In genomic region chr6:156674197-156674596, GRCh38 we compare ENCODE assay signal across 20 cellular contexts.
DNase-seq lines count a peak whose midpoint lies in the region; ATAC-seq, FAIRE-seq and TF ChIP-seq lines count a peak whose summit lies in the region.
"Had no signal": no experiment of that assay in that cellular context is flagged by ENCODE, and none has a peak within 500 bp of the region (broad histone marks: within the 10 kb centered on the region; RNA-seq: fewer than 3 reads in every experiment).

No MANE protein-coding gene starts in this region.

- peaks cover 0 to 7% (median 6%) of the 10 kb centered on the region in 3 donors for H3K9me3 ChIP-seq in tibial artery
- H3K9me3 ChIP-seq: HAP-1 had no signal

- FAIRE-seq in A204.1 (lab: Jason Lieb, UNC) (peak; percentile 19), GM12891 (lab: Jason Lieb, UNC) (peak; percentile 72)
- FAIRE-seq: G401.6 had no signal

- no peak for TF ChIP-seq CTCF in activated B cell treated with CpG ODN at 0.5 μM for 24 hours (IDR thresholded peaks at IDR 0.05)
- no peak for TF ChIP-seq CTCF in tibial artery (IDR thresholded peaks at IDR 0.05)

- H3K27ac ChIP-seq in tibial artery: no peak overlapping the region
- H3K27ac ChIP-seq: BLaER1, C4-2B had no signal

- CTCF ChIA-PET in activated B cell treated with CpG ODN at 0.5 μM for 24 hours (lab: Charles Lee): no interaction called here

- DNase-seq in GM12891 (ENCODE audit: insufficient read length, low spot score) (no peak), activated B cell treated with CpG ODN at 0.5 μM for 24 hours (no peak), memory B cell (ENCODE audit: low spot score in 2 of 2) (no peak), NCI-H2107 (lab: John Stamatoyannopoulos, UW) (no peak), tibial artery (no peak)
- DNase-seq: 8988T; Caco-2; CD4-positive, CD25-positive, alpha-beta regulatory T cell; CD8-positive, alpha-beta T cell; DMS153; DND-41; HFFc6 had no signal

- no peaks in the 10 kb centered on the region for H3K4me1 ChIP-seq in tibial artery
- H3K4me1 ChIP-seq: BLaER1, Caco-2, HAP-1 had no signal

- ATAC-seq in activated B cell treated with CpG ODN at 0.5 μM for 24 hours (ENCODE audit: low read depth) (no peak), memory B cell (ENCODE audit: low read depth) (peak; percentile 32), HG03342 (IDR thresholded peaks at IDR 0.05; ENCODE audit: unreplicated experiment) (no peak), HG02938 (IDR thresholded peaks at IDR 0.05; ENCODE audit: unreplicated experiment) (no peak)
- ATAC-seq: CD8-positive, alpha-beta T cell; GM23338 had no signal

- TF ChIP-seq POLR2A in GM12891 (IDR thresholded peaks at IDR 0.05; ENCODE audit: low read depth, low read length): no peak

- H3K27ac Mint-ChIP-seq in activated B cell treated with CpG ODN at 0.5 μM for 24 hours: peak overlapping the region; percentile 54
- no peak overlapping the region for H3K27ac Mint-ChIP-seq in memory B cell
- H3K27ac Mint-ChIP-seq: CD8-positive, alpha-beta T cell; GM23338; HFFc6 had no signal

- H3K36me3 ChIP-seq in tibial artery: no peaks in the 10 kb centered on the region
- H3K36me3 ChIP-seq: BLaER1, HAP-1 had no signal

- peaks cover 17% of the 10 kb centered on the region for H3K9me3 Mint-ChIP-seq in activated B cell treated with CpG ODN at 0.5 μM for 24 hours
- H3K9me3 Mint-ChIP-seq in memory B cell: peaks cover 17% of the 10 kb centered on the region

- peaks cover 27% of the 10 kb centered on the region for H3K4me1 Mint-ChIP-seq in activated B cell treated with CpG ODN at 0.5 μM for 24 hours
- peaks cover 16% of the 10 kb centered on the region for H3K4me1 Mint-ChIP-seq in memory B cell
- H3K4me1 Mint-ChIP-seq: GM23338 had no signal

- H3K4me3 Mint-ChIP-seq in activated B cell treated with CpG ODN at 0.5 μM for 24 hours: peak overlapping the region; percentile 8
- H3K4me3 Mint-ChIP-seq in memory B cell: no peak overlapping the region
- H3K4me3 Mint-ChIP-seq: CD4-positive, CD25-positive, alpha-beta regulatory T cell; CD8-positive, alpha-beta T cell; GM23338; HFFc6 had no signal

- H3K4me3 ChIP-seq in tibial artery: no peak overlapping the region
- H3K4me3 ChIP-seq: BLaER1, GM23338, HAP-1 had no signal

- no peaks in the 10 kb centered on the region for H3K27me3 ChIP-seq in tibial artery
- H3K27me3 ChIP-seq: BLaER1 had no signal

- H3K36me3 Mint-ChIP-seq in activated B cell treated with CpG ODN at 0.5 μM for 24 hours (ENCODE audit: low read depth): peaks cover 4% of the 10 kb centered on the region
- H3K36me3 Mint-ChIP-seq in memory B cell: peaks cover 8% of the 10 kb centered on the region
- H3K36me3 Mint-ChIP-seq: CD4-positive, CD25-positive, alpha-beta regulatory T cell; CD8-positive, alpha-beta T cell had no signal

- H3K27me3 Mint-ChIP-seq in activated B cell treated with CpG ODN at 0.5 μM for 24 hours (no peaks in the 10 kb centered on the region), memory B cell (no peaks in the 10 kb centered on the region)

- POLR2A ChIA-PET in activated B cell treated with CpG ODN at 0.5 μM for 24 hours (lab: Charles Lee): interaction anchor here (0.9 kb wide), 1 partner anchor 12 kb away, joined by 4 read pairs; no protein-coding TSS in a partner anchor

- intact Hi-C loops in activated B cell treated with CpG ODN at 0.5 μM for 24 hours (cut with micrococcal nuclease): no loop called here
- intact Hi-C loops in tibial artery (cut with DNase I; ENCODE audit: low total_unique reads): no loop called here

TF ChIP-seq in GM12891, 5 proteins besides CTCF, POLR2A, EP300 and RAD21:
- TF ChIP-seq SPI1 (IDR thresholded peaks at IDR 0.05; ENCODE audit: low read depth, low read length): peak; percentile 23; the same call in 1 of the 2 replicates
- no peak for TF ChIP-seq POU2F2 (IDR thresholded peaks at IDR 0.05; ENCODE audit: low read depth, low read length)
- TF ChIP-seq TAF1 (IDR thresholded peaks at IDR 0.05; ENCODE audit: low read depth, low read length): no peak
- TF ChIP-seq POLR2AphosphoS5 (IDR thresholded peaks at IDR 0.05; ENCODE audit: low read depth, low read length): no peak
TF ChIP-seq in GM12891: peak in this region for 1.
